8 cellular contexts compared by ENCODE assay signal in genomic region chr10:102713814-102714620, GRCh38. TPM values are rescaled to one million over a fixed set of nuclear protein-coding genes. Genes with fewer than 3 reads are reported as not detected.
DNase-seq lines count a peak whose midpoint lies in the region; ATAC-seq and TF ChIP-seq lines count a peak whose summit lies in the region.

Gene ARL3 (minus strand): TSS chr10:102714397. CDS start chr10:102714275, 122 bp downstream.

- 0% methylated on average over 1 to 5 of the region's 62 CpGs for WGBS in esophagus squamous epithelium, 2 donors

- H3K27me3 ChIP-seq in esophagus squamous epithelium, result no peaks in the 10 kb centered on the region

- intact Hi-C loops in esophagus squamous epithelium (cut with DNase I), result no loop called here

- peak within 1 kb of the TSS; percentile 86 to 94 (median 91) for H3K4me3 ChIP-seq in esophagus squamous epithelium

- DNase-seq in DMS79 treated with DMSO at 0.1 percent for 48 hours (lab: John Stamatoyannopoulos, UW), result peak; percentile 71
- DNase-seq in KG1 (lab: John Stamatoyannopoulos, UW), result peak; percentile 97
- DNase-seq in activated T-cell treated with anti-CD3 and anti-CD28 coated beads, Interleukin-2, amount 50 U/mL, for 48 hours, result peak; percentile 98 to 99
- DNase-seq in esophagus squamous epithelium (lab: John Stamatoyannopoulos, UW), result peak; percentile 84
- DNase-seq in myocyte (ENCODE audit: low read depth), result peak; percentile 99
- peak; percentile 93 to 96 for DNase-seq in stimulated activated CD8-positive, alpha-beta memory T cell treated with anti-CD3 and anti-CD28 coated beads, Interleukin-7, amount 100 ng/mL, for 4 hours (ENCODE audit: low read depth in 2 of 2)

- H3K4me1 ChIP-seq in esophagus squamous epithelium, result peaks cover 3 to 62% (median 10%) of the 10 kb centered on the region in 3 donors

- H3K9me3 ChIP-seq in esophagus squamous epithelium, result no peaks in the 10 kb centered on the region

- peak within 1 kb of the TSS; percentile 76 to 95 (median 92) for H3K27ac ChIP-seq in esophagus squamous epithelium

- TF ChIP-seq CTCF in esophagus squamous epithelium (IDR thresholded peaks at IDR 0.05), result peak in 3 of 6 experiments; percentile 7 to 64 (median 37)

- no peaks in the 10 kb centered on the region for H3K36me3 ChIP-seq in esophagus squamous epithelium

- ATAC-seq in GM21723 (IDR thresholded peaks at IDR 0.05; ENCODE audit: unreplicated experiment), result peak; percentile 79

- peak in 2 of 4 donors; percentile 34 to 77 for TF ChIP-seq POLR2A in esophagus squamous epithelium (IDR thresholded peaks at IDR 0.05)

TF ChIP-seq in PFSK-1, 5 proteins besides CTCF, POLR2A, EP300 and RAD21:
- TF ChIP-seq POLR2AphosphoS5 (IDR thresholded peaks at IDR 0.05; ENCODE audit: low read depth, low read length) (no peak), REST (IDR thresholded peaks at IDR 0.05; ENCODE audit: insufficient read depth in 1 of 2, low read depth in 2 of 2, low read length in 2 of 2) (0 out of 4 replicates have a peak, but pooled peaks of 1 of the 2 experiments have one; percentile 6), FOXP2 (optimal IDR thresholded peaks at IDR 0.05; ENCODE audit: borderline replicate concordance, extremely low read depth, extremely low read length, insufficient read depth) (peak; percentile 82)

RNA-seq across cellular contexts. Expression of gene ARL3, which starts in this region (rescaled TPM):
- 5.7 TPM for polyA plus RNA-seq in PFSK-1 (2012; ENCODE audit: insufficient read length, low read depth)
- total RNA-seq in esophagus squamous epithelium, result 1 to 10 TPM in 3 of 4 donors, under 1 TPM in 1; 0.87 to 5.0 (median 2.2) TPM
- 6.2 TPM in 2 replicates for total RNA-seq in myocyte
- 22.0 TPM for polyA plus RNA-seq in myocyte (2012)

Comparison
In these comparisons a context has a peak if more than half of its experiments do, and no peak if none do; other contexts are left out.
1. Peak in every context shown above with its lines: DNase-seq, ATAC-seq, H3K4me3 ChIP-seq and H3K27ac ChIP-seq.